Comparison of ENCODE assay signal across 25 cellular contexts in the genomic region with DNA sequence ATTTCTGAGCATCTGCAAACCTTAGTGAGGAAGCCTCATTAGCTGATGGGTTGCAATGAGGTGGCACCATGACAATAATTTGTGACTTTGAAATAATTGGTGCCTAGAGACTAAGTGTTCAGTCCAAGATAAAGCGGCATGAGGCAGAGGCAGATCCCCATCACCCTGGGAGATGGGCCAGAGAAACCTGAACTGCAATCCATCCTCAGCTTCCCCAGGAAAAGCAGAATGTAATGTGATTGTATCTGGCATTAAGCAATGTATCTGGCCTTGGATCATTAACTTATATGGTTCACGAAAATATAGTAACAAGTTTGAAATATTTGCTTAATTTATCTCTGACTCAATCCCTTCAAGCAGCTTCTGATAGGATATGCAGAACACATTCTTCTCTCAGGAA.
"Had no signal": no experiment of that assay in that cellular context is flagged by ENCODE, and none has a peak within 500 bp of the region (broad histone marks: within the 10 kb centered on the region; RNA-seq: fewer than 3 reads in every experiment).

No MANE protein-coding gene starts in this region.

- ATAC-seq: Panc1, Right ventricle myocardium inferior, T-cell had no signal

- DNase-seq: Kasumi-1, MG63, NCI-H1048, NCI-H1092 treated with DMSO at 0.1 percent for 48 hours, NCI-H1105 treated with DMSO at 0.1 percent for 48 hours, NCI-H1417, NCI-H1436, NCI-H146, NCI-H1694, NCI-H187, NCI-H1930, NCI-H2081, NCI-H2171 treated with DMSO at 0.1 percent for 48 hours, NCI-H2227 treated with DMSO at 0.1 percent for 48 hours, NCI-H345, NCI-H510A, NCI-H526, NCI-H774, PC-9, SHP77, SIG-M5, SJCRH30, T-cell had no signal
